Comparison of ENCODE assay signal across 15 cellular contexts in the genomic region with DNA sequence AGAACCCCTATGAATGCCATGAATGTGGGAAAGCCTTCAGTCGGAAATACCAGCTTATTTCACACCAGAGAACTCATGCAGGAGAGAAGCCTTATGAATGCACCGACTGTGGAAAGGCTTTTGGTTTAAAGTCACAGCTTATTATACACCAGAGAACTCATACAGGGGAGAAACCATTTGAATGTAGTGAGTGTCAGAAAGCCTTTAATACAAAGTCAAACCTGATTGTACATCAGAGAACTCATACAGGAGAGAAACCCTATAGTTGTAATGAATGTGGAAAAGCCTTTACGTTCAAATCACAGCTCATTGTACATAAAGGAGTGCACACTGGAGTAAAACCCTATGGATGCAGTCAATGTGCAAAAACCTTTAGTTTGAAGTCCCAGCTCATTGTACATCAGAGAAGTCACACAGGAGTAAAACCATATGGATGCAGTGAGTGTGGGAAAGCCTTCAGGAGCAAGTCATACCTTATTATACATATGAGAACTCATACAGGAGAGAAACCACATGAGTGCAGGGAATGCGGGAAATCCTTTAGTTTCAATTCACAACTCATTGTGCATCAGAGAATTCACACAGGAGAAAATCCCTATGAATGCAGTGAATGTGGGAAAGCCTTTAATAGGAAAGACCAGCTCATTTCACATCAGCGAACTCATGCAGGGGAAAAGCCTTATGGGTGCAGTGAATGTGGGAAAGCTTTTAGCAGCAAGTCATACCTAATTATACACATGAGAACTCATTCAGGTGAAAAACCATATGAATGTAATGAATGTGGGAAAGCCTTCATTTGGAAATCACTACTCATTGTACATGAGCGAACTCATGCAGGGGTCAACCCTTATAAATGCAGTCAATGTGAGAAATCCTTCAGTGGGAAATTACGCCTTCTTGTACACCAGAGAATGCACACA. TPM values are rescaled to one million over a fixed set of nuclear protein-coding genes. Genes with fewer than 3 reads are reported as not detected.
DNase-seq lines count a peak whose midpoint lies in the region; ATAC-seq, FAIRE-seq and TF ChIP-seq lines count a peak whose summit lies in the region.
"Had no signal": no experiment of that assay in that cellular context is flagged by ENCODE, and none has a peak within 500 bp of the region (broad histone marks: within the 10 kb centered on the region; RNA-seq: fewer than 3 reads in every experiment).

No MANE protein-coding gene starts in this region.

- CTCF ChIA-PET in HepG2 (lab: Yijun Ruan, JAX; ENCODE audit: low intra/inter-chr PET ratio, low total read pairs): no interaction called here

- TF ChIP-seq RAD21 in HepG2 (CRISPR knock-in tag; IDR thresholded peaks at IDR 0.05): no peak

- no peak for DNase-seq in HepG2 (ENCODE audit: low spot score)
- DNase-seq in right lobe of liver: no peak
- DNase-seq in activated T-helper 1 cell treated with anti-CD3 and anti-CD28 coated beads, Interleukin-12 subunit alpha, Interleukin-12 subunit beta, Interleukin-2, Interleukin-4 antibody, amounts not matched to agents 30 ng/mL and 10 ng/mL and 1 ng/mL, durations not matched to agents 14 hours and 24 hours and 36 hours (ENCODE audit: low spot score): no peak
- peak; percentile 29 for DNase-seq in iris pigment epithelial cell (ENCODE audit: low read depth)
- no peak for DNase-seq in cerebellar cortex (ENCODE audit: low spot score)
- no peak for DNase-seq in NCI-H1048 (lab: John Stamatoyannopoulos, UW)
- DNase-seq: activated gamma-delta T cell treated with Interleukin-2 at 50 U/mL for 16 hours, NCI-H1694 treated with DMSO at 0.1 percent for 48 hours had no signal

- H3K9ac ChIP-seq in HepG2 (ENCODE audit: insufficient read depth, low read depth, low read length): no peak overlapping the region

- H3K9me3 ChIP-seq in HepG2 (ENCODE audit: low read length): peaks cover 83% of the 10 kb centered on the region
- peaks cover 28 to 72% (median 58%) of the 10 kb centered on the region in 4 donors for H3K9me3 ChIP-seq in right lobe of liver

- H3K27ac ChIP-seq in HepG2 (ENCODE audit: extremely low read length, insufficient read depth, low read length) (no peak overlapping the region), right lobe of liver (no peak overlapping the region)
- H3K27ac ChIP-seq: prostate gland, RWPE1 had no signal

- no peak overlapping the region for H3K4me3 Mint-ChIP-seq in activated T-helper 1 cell treated with anti-CD3 and anti-CD28 coated beads, Interleukin-12 subunit alpha, Interleukin-12 subunit beta, Interleukin-2, Interleukin-4 antibody, amounts not matched to agents 30 ng/mL and 10 ng/mL and 1 ng/mL, durations not matched to agents 14 hours and 24 hours and 36 hours
- H3K4me3 Mint-ChIP-seq: WTC11 had no signal

- TF ChIP-seq EP300 in HepG2 (IDR thresholded peaks at IDR 0.05; ENCODE audit: low read depth in 2 of 2, low read length in 2 of 2): no peak
- TF ChIP-seq EP300 in HepG2 (CRISPR knock-in tag; IDR thresholded peaks at IDR 0.05; ENCODE audit: borderline replicate concordance): no peak

- in situ Hi-C loops in HepG2 (cut with HindIII; ENCODE audit: extremely low pct_ligation_motif_present, low pct_unique_long_range_greater_than_20kb): no loop called here

- H3K4me3 ChIP-seq in HepG2 (replicated peaks in 1 of 3; ENCODE audit: insufficient read depth in 1 of 3, low read depth in 2 of 3, low read length in 3 of 3) (no peak overlapping the region), right lobe of liver (no peak overlapping the region)
- H3K4me3 ChIP-seq: prostate gland had no signal

- no peaks in the 10 kb centered on the region for H3K79me2 ChIP-seq in HepG2 (ENCODE audit: insufficient read depth, low read length)

- no TSS peak for BruUV-seq in HepG2 (replicated peaks; lab: Mats Ljungman, UMichigan)

- peaks cover 49% of the 10 kb centered on the region for H3K36me3 Mint-ChIP-seq in activated T-helper 1 cell treated with anti-CD3 and anti-CD28 coated beads, Interleukin-12 subunit alpha, Interleukin-12 subunit beta, Interleukin-2, Interleukin-4 antibody, amounts not matched to agents 30 ng/mL and 10 ng/mL and 1 ng/mL, durations not matched to agents 14 hours and 24 hours and 36 hours (ENCODE audit: low read depth)

- ATAC-seq in HepG2 (no peak), right lobe of liver (no peak), HG02870 (IDR thresholded peaks at IDR 0.05; ENCODE audit: unreplicated experiment) (no peak), HG03139 (IDR thresholded peaks at IDR 0.05; ENCODE audit: unreplicated experiment) (no peak)
- ATAC-seq: WTC11 had no signal

- H4K20me1 ChIP-seq in HepG2 (ENCODE audit: insufficient read depth, low read length): no peaks in the 10 kb centered on the region

- TF ChIP-seq POLR2A in HepG2 (IDR thresholded peaks at IDR 0.05; ENCODE audit: insufficient read depth in 1 of 2, low read depth in 2 of 2, low read length in 2 of 2): no peak
- TF ChIP-seq POLR2A in right lobe of liver (IDR thresholded peaks at IDR 0.05): no peak

- H3K27me3 ChIP-seq in HepG2 (ENCODE audit: control insufficient read depth in 1 of 2, insufficient read depth in 2 of 2, low read length in 2 of 2) (no peaks in the 10 kb centered on the region), right lobe of liver (no peaks in the 10 kb centered on the region)

- no peak for FAIRE-seq in HepG2 (lab: Jason Lieb, UNC)
- FAIRE-seq: GM18507, keratinocyte had no signal

- H3K4me1 Mint-ChIP-seq in activated T-helper 1 cell treated with anti-CD3 and anti-CD28 coated beads, Interleukin-12 subunit alpha, Interleukin-12 subunit beta, Interleukin-2, Interleukin-4 antibody, amounts not matched to agents 30 ng/mL and 10 ng/mL and 1 ng/mL, durations not matched to agents 14 hours and 24 hours and 36 hours (ENCODE audit: low read depth): no peaks in the 10 kb centered on the region
- H3K4me1 Mint-ChIP-seq: WTC11 had no signal

- H3K9me3 Mint-ChIP-seq in activated T-helper 1 cell treated with anti-CD3 and anti-CD28 coated beads, Interleukin-12 subunit alpha, Interleukin-12 subunit beta, Interleukin-2, Interleukin-4 antibody, amounts not matched to agents 30 ng/mL and 10 ng/mL and 1 ng/mL, durations not matched to agents 14 hours and 24 hours and 36 hours: peaks cover 76% of the 10 kb centered on the region

- H3K4me1 ChIP-seq in HepG2 (ENCODE audit: insufficient read depth, low read length): no peaks in the 10 kb centered on the region
- no peaks in the 10 kb centered on the region for H3K4me1 ChIP-seq in right lobe of liver
- H3K4me1 ChIP-seq: prostate gland had no signal

- 97% methylated on average over 7 of the region's 7 CpGs for WGBS in HepG2 (ENCODE audit: low lambda C conversion rate)
- WGBS in right lobe of liver (ENCODE audit: insufficient coverage, low coverage, low lambda C conversion rate, missing lambda C conversion rate): 98% methylated on average over 6 of the region's 7 CpGs

- TF ChIP-seq CTCF in HepG2 (CRISPR knock-in tag; IDR thresholded peaks at IDR 0.05): no peak
- no peak for TF ChIP-seq CTCF in right lobe of liver (IDR thresholded peaks at IDR 0.05)

- H2AFZ ChIP-seq in HepG2 (ENCODE audit: low read length): no peak overlapping the region

- H3K36me3 ChIP-seq in HepG2 (replicated peaks in 1 of 2; ENCODE audit: control insufficient read depth in 1 of 2, insufficient read depth in 2 of 2, low read length in 2 of 2) (peaks cover 13 to 39% of the 10 kb centered on the region in 2 experiments), right lobe of liver (peaks cover 0 to 30% (median 15%) of the 10 kb centered on the region in 4 donors)

- intact Hi-C loops in HepG2 (cut with micrococcal nuclease; ENCODE audit: unreplicated experiment) (no loop called here), right lobe of liver (cut with DNase I) (no loop called here)
- intact Hi-C loops in activated T-helper 1 cell treated with anti-CD3 and anti-CD28 coated beads, Interleukin-12 subunit alpha, Interleukin-12 subunit beta, Interleukin-2, Interleukin-4 antibody, amounts not matched to agents 30 ng/mL and 10 ng/mL and 1 ng/mL, durations not matched to agents 14 hours and 24 hours and 36 hours (cut with micrococcal nuclease): no loop called here

- POLR2A ChIA-PET in HepG2 (lab: Yijun Ruan, JAX): no interaction called here

- no peaks in the 10 kb centered on the region for H3K27me3 Mint-ChIP-seq in activated T-helper 1 cell treated with anti-CD3 and anti-CD28 coated beads, Interleukin-12 subunit alpha, Interleukin-12 subunit beta, Interleukin-2, Interleukin-4 antibody, amounts not matched to agents 30 ng/mL and 10 ng/mL and 1 ng/mL, durations not matched to agents 14 hours and 24 hours and 36 hours (ENCODE audit: insufficient read depth)

- peak overlapping the region; percentile 31 for H3K27ac Mint-ChIP-seq in activated T-helper 1 cell treated with anti-CD3 and anti-CD28 coated beads, Interleukin-12 subunit alpha, Interleukin-12 subunit beta, Interleukin-2, Interleukin-4 antibody, amounts not matched to agents 30 ng/mL and 10 ng/mL and 1 ng/mL, durations not matched to agents 14 hours and 24 hours and 36 hours
- H3K27ac Mint-ChIP-seq: WTC11 had no signal

- no peak overlapping the region for H3K4me2 ChIP-seq in HepG2 (ENCODE audit: low read depth, low read length)

RNA-seq across cellular contexts. Expression of gene ZNF268, which starts 22.3 kb away (rescaled TPM):
- 31.3 and 54.4 TPM in 2 replicates for total RNA-seq in HepG2 (2016; rRNA removed; fragmentation: Illumina TruSeq; extraction: Trizol)
- 2.6 and 3.8 TPM in 2 replicates for total RNA-seq in HepG2 (2016; cell fraction: cytosol; rRNA removed; fragmentation: Illumina TruSeq; extraction: Trizol; ENCODE audit: low read depth)
- total RNA-seq in HepG2 (2016; cell fraction: insoluble cytoplasmic fraction; rRNA removed; fragmentation: Illumina TruSeq; extraction: Trizol): 30.4 and 53.0 TPM in 2 replicates
- 6.8 and 6.9 TPM in 2 replicates for total RNA-seq in HepG2 (2016; cell fraction: membrane; rRNA removed; fragmentation: Illumina TruSeq; extraction: Trizol)
- 31.3 and 32.6 TPM in 2 replicates for total RNA-seq in HepG2 (2016; cell fraction: nucleus; rRNA removed; fragmentation: Illumina TruSeq; extraction: Trizol)
- 7.6 and 9.0 TPM in 2 replicates for polyA plus RNA-seq in HepG2 (2011; rRNA removed)
- 5.6 and 7.7 TPM in 2 replicates for polyA plus RNA-seq in HepG2 (2011; cell fraction: cytosol; rRNA removed)
- polyA plus RNA-seq in HepG2 (2011; cell fraction: nucleus; rRNA removed): 5.7 and 7.6 TPM in 2 replicates
- 9.0 and 10.8 TPM in 2 replicates for polyA plus RNA-seq in HepG2 (2012)
- polyA plus RNA-seq in HepG2 (2016; cell fraction: cytosol; fragmentation: Illumina TruSeq; extraction: Trizol; ENCODE audit: low read depth): 0.61 and 0.63 TPM in 2 replicates
- 22.5 and 23.0 TPM in 2 replicates for polyA plus RNA-seq in HepG2 (2016; cell fraction: insoluble cytoplasmic fraction; fragmentation: Illumina TruSeq; extraction: Trizol; ENCODE audit: low read depth)
- polyA plus RNA-seq in HepG2 (2016; cell fraction: membrane; fragmentation: Illumina TruSeq; extraction: Trizol; ENCODE audit: low read depth): 0.96 and 1.1 TPM in 2 replicates
- 9.5 and 11.9 TPM in 2 replicates for polyA plus RNA-seq in HepG2 (2016; cell fraction: nucleus; fragmentation: Illumina TruSeq; extraction: Trizol; ENCODE audit: insufficient read depth, low read depth)
- 59.0 and 116 TPM in 2 replicates for polyA minus RNA-seq in HepG2 (2011; rRNA and poly(A)+ RNA removed; ENCODE audit: low replicate concordance)
- 20.1 and 24.7 TPM in 2 replicates for polyA minus RNA-seq in HepG2 (2011; cell fraction: cytosol; rRNA and poly(A)+ RNA removed)
- 72.6 and 74.2 TPM in 2 replicates for polyA minus RNA-seq in HepG2 (2011; cell fraction: nucleus; rRNA and poly(A)+ RNA removed)
- total RNA-seq in right lobe of liver: 10 to 100 TPM in 4 of 6 experiments, 1 to 10 TPM in 2; 8.2 to 14.2 (median 10.7) TPM
- total RNA-seq in activated T-helper 1 cell treated with anti-CD3 and anti-CD28 coated beads, Interleukin-12 subunit alpha, Interleukin-12 subunit beta, Interleukin-2, Interleukin-4 antibody, amounts not matched to agents 30 ng/mL and 10 ng/mL and 1 ng/mL, durations not matched to agents 14 hours and 24 hours and 36 hours: 16.7 and 21.5 TPM in 2 replicates

RNA-seq across cellular contexts. Expression of gene ANHX, which starts 32.1 kb away (rescaled TPM):
- total RNA-seq in HepG2 (2016; rRNA removed; fragmentation: Illumina TruSeq; extraction: Trizol) (not detected in 2 replicates), right lobe of liver (not detected)
- total RNA-seq in HepG2 (2016; cell fraction: cytosol; rRNA removed; fragmentation: Illumina TruSeq; extraction: Trizol; ENCODE audit: low read depth): not detected in 2 replicates
- total RNA-seq in HepG2 (2016; cell fraction: insoluble cytoplasmic fraction; rRNA removed; fragmentation: Illumina TruSeq; extraction: Trizol): not detected in 2 replicates
- not detected in 2 replicates for total RNA-seq in HepG2 (2016; cell fraction: membrane; rRNA removed; fragmentation: Illumina TruSeq; extraction: Trizol)
- total RNA-seq in HepG2 (2016; cell fraction: nucleus; rRNA removed; fragmentation: Illumina TruSeq; extraction: Trizol): not detected in 2 replicates
- not detected in 2 replicates for polyA plus RNA-seq in HepG2 (2011; rRNA removed)
- not detected in 2 replicates for polyA plus RNA-seq in HepG2 (2011; cell fraction: cytosol; rRNA removed)
- not detected in 2 replicates for polyA plus RNA-seq in HepG2 (2011; cell fraction: nucleus; rRNA removed)
- polyA plus RNA-seq in HepG2 (2012): not detected in 2 replicates
- polyA plus RNA-seq in HepG2 (2016; cell fraction: cytosol; fragmentation: Illumina TruSeq; extraction: Trizol; ENCODE audit: low read depth): not detected in 2 replicates
- polyA plus RNA-seq in HepG2 (2016; cell fraction: insoluble cytoplasmic fraction; fragmentation: Illumina TruSeq; extraction: Trizol; ENCODE audit: low read depth): not detected in 2 replicates
- polyA plus RNA-seq in HepG2 (2016; cell fraction: membrane; fragmentation: Illumina TruSeq; extraction: Trizol; ENCODE audit: low read depth): not detected in 2 replicates
- polyA plus RNA-seq in HepG2 (2016; cell fraction: nucleus; fragmentation: Illumina TruSeq; extraction: Trizol; ENCODE audit: insufficient read depth, low read depth): not detected in 2 replicates
- not detected in 2 replicates for polyA minus RNA-seq in HepG2 (2011; rRNA and poly(A)+ RNA removed; ENCODE audit: low replicate concordance)
- polyA minus RNA-seq in HepG2 (2011; cell fraction: cytosol; rRNA and poly(A)+ RNA removed): not detected in 2 replicates
- not detected in 2 replicates for polyA minus RNA-seq in HepG2 (2011; cell fraction: nucleus; rRNA and poly(A)+ RNA removed)
- not detected in 2 replicates for total RNA-seq in activated T-helper 1 cell treated with anti-CD3 and anti-CD28 coated beads, Interleukin-12 subunit alpha, Interleukin-12 subunit beta, Interleukin-2, Interleukin-4 antibody, amounts not matched to agents 30 ng/mL and 10 ng/mL and 1 ng/mL, durations not matched to agents 14 hours and 24 hours and 36 hours
- total RNA-seq: WTC11 had no signal
- polyA plus RNA-seq: keratinocyte had no signal
